13 cellular contexts compared by ENCODE assay signal in the genomic region with DNA sequence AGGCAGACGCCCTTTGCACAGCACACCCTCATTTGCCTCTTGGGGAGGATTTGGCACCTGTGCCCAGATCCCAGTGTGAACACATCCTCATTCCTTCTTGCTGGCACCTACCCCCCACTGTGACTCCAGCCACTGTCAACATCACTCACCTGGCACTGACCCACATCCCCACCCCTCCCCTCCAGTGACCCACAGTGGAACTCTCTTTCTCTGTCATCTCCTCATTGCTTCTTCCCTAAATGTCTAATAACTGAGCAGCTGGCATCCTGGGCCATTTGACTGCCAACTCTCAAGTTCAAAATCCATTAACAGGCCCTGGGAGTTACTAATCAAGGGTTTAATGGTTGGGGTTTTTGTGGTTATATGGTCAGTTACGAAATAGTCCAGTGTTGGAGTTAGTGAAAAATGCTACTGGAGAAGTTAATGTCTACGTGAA. TPM values are rescaled to one million over a fixed set of nuclear protein-coding genes. Genes with fewer than 3 reads are reported as not detected.
A peak's percentile ranks its signal among the peaks of the same experiment; 100 is the strongest.
DNase-seq lines count a peak whose midpoint lies in the region; ATAC-seq and TF ChIP-seq lines count a peak whose summit lies in the region.
"Had no signal": no experiment of that assay in that cellular context is flagged by ENCODE, and none has a peak within 500 bp of the region (broad histone marks: within the 10 kb centered on the region; RNA-seq: fewer than 3 reads in every experiment).

No MANE protein-coding gene starts in this region.

- no peak overlapping the region for H3K4me3 ChIP-seq in naive thymus-derived CD4-positive, alpha-beta T cell (ENCODE audit: low read length)
- H3K4me3 ChIP-seq in transverse colon = no peak overlapping the region
- H3K4me3 ChIP-seq: GM12878 had no signal

- no peak overlapping the region for H3K4me3 Mint-ChIP-seq in naive thymus-derived CD4-positive, alpha-beta T cell

- H3K4me1 Mint-ChIP-seq in naive thymus-derived CD4-positive, alpha-beta T cell = peaks cover 0 to 18% (median 7%) of the 10 kb centered on the region in 7 donors

- H3K36me3 Mint-ChIP-seq in naive thymus-derived CD4-positive, alpha-beta T cell = peaks cover 8 to 43% (median 27%) of the 10 kb centered on the region in 5 donors

- H3K36me3 ChIP-seq in naive thymus-derived CD4-positive, alpha-beta T cell (ENCODE audit: control insufficient read depth in 2 of 3, insufficient read depth in 3 of 3, low read length in 3 of 3) = peaks cover 0 to 71% (median 11%) of the 10 kb centered on the region in 3 experiments
- H3K36me3 ChIP-seq in transverse colon = peaks cover 0 to 15% (median 2%) of the 10 kb centered on the region in 4 donors

- POLR2A ChIA-PET in naive thymus-derived CD4-positive, alpha-beta T cell (lab: Charles Lee) = interaction anchor here (0.7 kb wide), 1 partner anchor 25 kb away, joined by 3 read pairs; no protein-coding TSS in a partner anchor

- in situ Hi-C loops in transverse colon (cut with MboI; ENCODE audit: low pct_ligation_motif_present in 1 of 4, low pct_unique_long_range_greater_than_20kb in 1 of 4, low sequenced_read_pairs in 3 of 4) = loop anchor here in 1 of 4 donors (25.0 kb wide), 1 partner anchor 96 kb away; a partner anchor contains a TSS

- H3K4me1 ChIP-seq in naive thymus-derived CD4-positive, alpha-beta T cell (ENCODE audit: control insufficient read depth in 2 of 2, insufficient read depth in 2 of 2, low read length in 2 of 2) = no peaks in the 10 kb centered on the region
- H3K4me1 ChIP-seq in transverse colon = no peaks in the 10 kb centered on the region
- H3K4me1 ChIP-seq: parathyroid adenoma had no signal

- no peaks in the 10 kb centered on the region for H3K27me3 ChIP-seq in naive thymus-derived CD4-positive, alpha-beta T cell (ENCODE audit: control insufficient read depth in 2 of 2, insufficient read depth in 2 of 2, low read length in 2 of 2)
- no peaks in the 10 kb centered on the region for H3K27me3 ChIP-seq in transverse colon

- H3K27ac Mint-ChIP-seq in naive thymus-derived CD4-positive, alpha-beta T cell = peak overlapping the region in 5 of 9 donors; percentile 24 to 64 (median 55)

- H3K9me3 Mint-ChIP-seq in naive thymus-derived CD4-positive, alpha-beta T cell = no peaks in the 10 kb centered on the region

- H3K27me3 Mint-ChIP-seq in naive thymus-derived CD4-positive, alpha-beta T cell = no peaks in the 10 kb centered on the region

- no peak for TF ChIP-seq CTCF in transverse colon (IDR thresholded peaks at IDR 0.05)

- intact Hi-C loops in naive thymus-derived CD4-positive, alpha-beta T cell (cut with micrococcal nuclease) = no loop called here
- intact Hi-C loops in transverse colon (cut with DNase I; ENCODE audit: low total_unique reads) = no loop called here

- peak; percentile 14 for DNase-seq in NCI-H146 (lab: John Stamatoyannopoulos, UW)
- no peak for DNase-seq in NCI-H146 treated with DMSO at 0.1 percent for 48 hours (lab: John Stamatoyannopoulos, UW; ENCODE audit: unreplicated experiment)
- DNase-seq in M059J (ENCODE audit: low read depth) = peak; percentile 86
- DNase-seq in amniotic epithelial cell (ENCODE audit: low read depth) = peak; percentile 88
- DNase-seq in naive thymus-derived CD4-positive, alpha-beta T cell = no peak
- no peak for DNase-seq in transverse colon
- DNase-seq: cerebellar nuclear complex, hippocampal formation had no signal

- no peak for TF ChIP-seq EP300 in transverse colon (IDR thresholded peaks at IDR 0.05; ENCODE audit: low read depth)

- ATAC-seq in naive thymus-derived CD4-positive, alpha-beta T cell = no peak
- ATAC-seq in HG03469 (IDR thresholded peaks at IDR 0.05; ENCODE audit: unreplicated experiment) (no peak), HG02642 (IDR thresholded peaks at IDR 0.05; ENCODE audit: poor library complexity, unreplicated experiment) (no peak)
- ATAC-seq: GM12878 had no signal

- CTCF ChIA-PET in naive thymus-derived CD4-positive, alpha-beta T cell (lab: Charles Lee) = no interaction called here

- H3K27ac ChIP-seq in naive thymus-derived CD4-positive, alpha-beta T cell (ENCODE audit: low read depth, low read length) = no peak overlapping the region
- no peak overlapping the region for H3K27ac ChIP-seq in transverse colon
- H3K27ac ChIP-seq: HL-60, parathyroid adenoma had no signal

- no peaks in the 10 kb centered on the region for H3K9me3 ChIP-seq in naive thymus-derived CD4-positive, alpha-beta T cell (ENCODE audit: control insufficient read depth in 2 of 3, low read length in 3 of 3)
- no peaks in the 10 kb centered on the region for H3K9me3 ChIP-seq in transverse colon

- no peak for TF ChIP-seq POLR2A in transverse colon (IDR thresholded peaks at IDR 0.05)

- whole genome bisulfite sequencing in transverse colon (ENCODE audit: low coverage in 1 of 2), 2 donors = 79 to 92% methylated on average over 3 of the region's 3 CpGs

RNA-seq across cellular contexts. Expression of a gene that starts 14.4 kb away (rescaled TPM):
- 38.4 and 44.9 TPM in 2 replicates for total RNA-seq in M059J (2014; rRNA removed; shearing (Covaris generic))
- total RNA-seq in naive thymus-derived CD4-positive, alpha-beta T cell = 10 to 100 TPM; 20.4 to 35.9 (median 25.0) TPM
- 10 to 100 TPM; 66.9 to 77.6 TPM for polyA plus RNA-seq in naive thymus-derived CD4-positive, alpha-beta T cell
- total RNA-seq in transverse colon = 10 to 100 TPM in 3 of 4 donors, 1 to 10 TPM in 1; 2.6 to 64.0 (median 32.1) TPM

RNA-seq across cellular contexts. Expression of a gene that starts 21.5 kb away (rescaled TPM):
- total RNA-seq in M059J (2014; rRNA removed; shearing (Covaris generic)) = 2,422 and 2,963 TPM in 2 replicates
- total RNA-seq in naive thymus-derived CD4-positive, alpha-beta T cell = 1,000 to 10,000 TPM; 2,229 to 4,292 (median 4,136) TPM
- polyA plus RNA-seq in naive thymus-derived CD4-positive, alpha-beta T cell = 1,000 to 10,000 TPM in 1 of 2 donors, 100 to 1,000 TPM in 1; 898 to 1,586 TPM
- 1,000 to 10,000 TPM; 1,084 to 1,586 (median 1,392) TPM for total RNA-seq in transverse colon

RNA-seq across cellular contexts. Expression of a gene that starts 22.0 kb away (rescaled TPM):
- total RNA-seq in M059J (2014; rRNA removed; shearing (Covaris generic)) = 27.2 and 53.5 TPM in 2 replicates
- 10 to 100 TPM in 1 of 5 experiments, 1 to 10 TPM in 4; 5.6 to 20.3 (median 6.8) TPM for total RNA-seq in naive thymus-derived CD4-positive, alpha-beta T cell
- 1 to 10 TPM; 4.3 to 4.8 TPM for polyA plus RNA-seq in naive thymus-derived CD4-positive, alpha-beta T cell
- 1 to 10 TPM; 1.9 to 6.8 (median 4.4) TPM for total RNA-seq in transverse colon

Comparison
In these comparisons a context has a peak if more than half of its experiments do, and no peak if none do; other contexts are left out.
1. DNase-seq: peak in NCI-H146 (single experiment), M059J (single experiment) and amniotic epithelial cell (single experiment); none in NCI-H146 treated with DMSO at 0.1 percent for 48 hours (single experiment), naive thymus-derived CD4-positive, alpha-beta T cell (0 of 9) and transverse colon (single experiment).